14 cellular contexts compared by ENCODE assay signal in the genomic region with DNA sequence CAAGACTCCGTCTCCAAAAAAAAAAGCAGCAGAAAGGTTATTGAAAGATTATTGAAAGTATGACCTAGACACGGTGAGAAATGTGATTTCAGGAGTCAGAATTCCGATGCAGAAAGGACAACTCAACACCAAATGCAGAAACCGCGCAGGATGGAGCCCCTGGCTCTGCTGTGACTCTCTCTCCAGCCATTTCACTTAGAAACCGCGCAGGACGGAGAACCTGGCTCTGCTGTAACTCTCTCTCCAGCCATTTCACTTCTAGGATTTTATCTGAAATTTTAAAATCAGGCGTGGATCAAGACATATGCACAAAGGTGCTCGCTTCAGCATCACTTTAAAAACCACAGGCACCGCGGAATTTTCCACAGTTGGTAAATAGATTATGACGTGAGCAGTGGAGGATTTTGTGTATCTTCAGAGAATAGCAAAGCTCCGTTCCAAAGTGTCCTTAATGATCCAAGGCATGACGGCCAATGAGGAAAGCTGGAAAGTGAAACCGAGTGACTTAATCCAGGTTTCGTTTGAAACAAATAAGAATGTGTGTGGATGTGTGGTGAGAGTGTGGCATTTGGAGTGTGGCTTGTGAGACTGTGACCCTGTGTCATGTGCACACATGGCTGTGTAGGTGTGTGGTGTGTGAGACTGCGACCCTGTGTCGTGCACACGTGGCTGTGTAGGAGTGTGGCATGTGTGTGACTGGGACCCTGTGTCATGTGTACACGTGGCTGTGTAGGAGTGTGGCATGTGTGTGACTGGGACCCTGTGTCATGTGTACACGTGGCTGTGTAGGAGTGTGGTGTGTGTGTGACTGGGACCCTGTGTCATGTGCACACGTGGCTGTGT. TPM values are rescaled to one million over a fixed set of nuclear protein-coding genes. Genes with fewer than 3 reads are reported as not detected.
DNase-seq lines count a peak whose midpoint lies in the region; ATAC-seq, FAIRE-seq and TF ChIP-seq lines count a peak whose summit lies in the region.
"Had no signal": no experiment of that assay in that cellular context is flagged by ENCODE, and none has a peak within 500 bp of the region (broad histone marks: within the 10 kb centered on the region; RNA-seq: fewer than 3 reads in every experiment).

No MANE protein-coding gene starts in this region.

- no peak for TF ChIP-seq EP300 in H1 (IDR thresholded peaks at IDR 0.05; ENCODE audit: borderline replicate concordance in 1 of 2, low read depth in 2 of 2, low read length in 2 of 2)

- H3K27ac ChIP-seq in H1 (ENCODE audit: low read depth, low read length) (no peak overlapping the region), psoas muscle (no peak overlapping the region)
- H3K27ac ChIP-seq: pancreas had no signal

- TF ChIP-seq POLR2A in H1 (IDR thresholded peaks at IDR 0.05; ENCODE audit: control extremely low read depth in 1 of 2, low read depth in 2 of 2, low read length in 2 of 2): no peak

- no peak overlapping the region for H3K4ac ChIP-seq in H1 (replicated peaks; ENCODE audit: insufficient read length, low read depth, low read length)

- TF ChIP-seq RAD21 in H1 (IDR thresholded peaks at IDR 0.05 in 1 of 2, conservative IDR thresholded peaks at IDR 0.05 in 1 of 2; ENCODE audit: low read depth in 2 of 2, low read length in 2 of 2): no peak

- peak overlapping the region; percentile 80; the same call in 1 of the 2 replicates for H2BK12ac ChIP-seq in H1 (ENCODE audit: low read depth, low read length)

- H3K4me1 ChIP-seq in H1 (replicated peaks in 1 of 4; ENCODE audit: control insufficient read depth in 3 of 4, insufficient read depth in 4 of 4, low read length in 3 of 4) (peaks cover 0 to 9% (median 4%) of the 10 kb centered on the region in 4 experiments; a peak in 5 of 7 replicates), psoas muscle (peaks cover 21% of the 10 kb centered on the region)

- intact Hi-C loops in psoas muscle (cut with DNase I): no loop called here

- no peak overlapping the region for H4K8ac ChIP-seq in H1 (ENCODE audit: extremely low read depth, insufficient read depth, low read length)

- no peak for ATAC-seq in psoas muscle
- ATAC-seq: pancreas; stimulated activated naive CD8-positive, alpha-beta T cell treated with anti-CD3 and anti-CD28 coated beads, Interleukin-15, Interleukin-2, amounts not matched to agents 100 U/mL and 50 U/mL, for 24 hours; T-cell had no signal

- no peak overlapping the region; the same call in 1 of the 2 replicates for H2BK15ac ChIP-seq in H1 (ENCODE audit: low read length)

- no peak overlapping the region for H2BK20ac ChIP-seq in H1 (ENCODE audit: low read length)

- peak; percentile 84 for DNase-seq in DMS53 (lab: John Stamatoyannopoulos, UW)
- DNase-seq in MG63: no peak
- no peak for DNase-seq in H1 (ENCODE audit: low read depth in 1 of 2, low spot score in 2 of 2)
- DNase-seq in psoas muscle: no peak
- DNase-seq in Ammon's horn (ENCODE audit: low spot score): no peak
- DNase-seq in HPDE6-E6E7 (ENCODE audit: extremely low spot score): no peak
- no peak for DNase-seq in NCI-H1048 (lab: John Stamatoyannopoulos, UW)
- DNase-seq: activated CD4-positive, alpha-beta T cell treated with anti-CD3 and anti-CD28 coated beads, Interleukin-2, amount 50 U/mL, for 1 hour; H9; NCI-H1105; stimulated activated naive CD8-positive, alpha-beta T cell treated with anti-CD3 and anti-CD28 coated beads, Interleukin-15, Interleukin-2, amounts not matched to agents 100 U/mL and 50 U/mL, for 24 hours; T-cell had no signal

- no peaks in the 10 kb centered on the region for H3K79me2 ChIP-seq in H1 (ENCODE audit: control insufficient read depth in 1 of 2, insufficient read depth in 2 of 2, low read length in 2 of 2)

- H3K56ac ChIP-seq in H1 (replicated peaks; ENCODE audit: insufficient read length, low read depth, low read length): no peak overlapping the region

- no peaks in the 10 kb centered on the region for H3K79me1 ChIP-seq in H1 (ENCODE audit: low read depth, low read length)

- H3K27me3 ChIP-seq in MG63: no peaks in the 10 kb centered on the region
- peaks cover 0 to under 1% (median under 1%) of the 10 kb centered on the region in 4 experiments; a peak in 3 of 7 replicates for H3K27me3 ChIP-seq in H1 (replicated peaks in 1 of 4; ENCODE audit: control insufficient read depth in 3 of 4, extremely low read depth in 1 of 4, insufficient read depth in 3 of 4, low read length in 3 of 4)
- peaks cover 0 to 63% (median 15%) of the 10 kb centered on the region in 3 donors for H3K27me3 ChIP-seq in psoas muscle (ENCODE audit: insufficient read depth in 3 of 3, low read length in 2 of 3)

- peak overlapping the region; percentile 70 for H3K23ac ChIP-seq in H1 (ENCODE audit: insufficient read length)

- CTCF ChIA-PET in H1 (lab: Charles Lee; ENCODE audit: partially characterized antibody): interaction anchor here (1.3 kb wide), 1 partner anchor 10 kb away, joined by 3 read pairs; no protein-coding TSS in a partner anchor

- H2AK5ac ChIP-seq in H1 (ENCODE audit: low read depth, low read length): peak overlapping the region; percentile 97; the same call in 1 of the 2 replicates

- no peak overlapping the region for H3K4me2 ChIP-seq in H1 (ENCODE audit: insufficient read depth in 1 of 2, low read depth in 2 of 2, low read length in 2 of 2)

- peaks cover 0 to 3% of the 10 kb centered on the region in 2 experiments for H4K20me1 ChIP-seq in H1 (replicated peaks in 1 of 2; ENCODE audit: control insufficient read depth in 1 of 2, insufficient read depth in 2 of 2, low read length in 2 of 2)

- H3K9ac ChIP-seq in H1 (replicated peaks in 1 of 4; ENCODE audit: extremely low read depth in 1 of 4, low read depth in 3 of 4, low read length in 3 of 4): no peak overlapping the region

- H3K36me3 ChIP-seq in MG63: no peaks in the 10 kb centered on the region
- no peaks in the 10 kb centered on the region for H3K36me3 ChIP-seq in H1 (ENCODE audit: control insufficient read depth in 2 of 4, insufficient read depth in 4 of 4, low read length in 3 of 4)
- H3K36me3 ChIP-seq in psoas muscle (ENCODE audit: insufficient read depth in 1 of 2, low read depth in 1 of 2): no peaks in the 10 kb centered on the region
- H3K36me3 ChIP-seq: pancreas had no signal

- 87% methylated on average over 22 of the region's 23 CpGs; no CpG with 5 or more reads in 1 of the 2 experiments for WGBS in H1 (ENCODE audit: extremely low coverage in 1 of 2, insufficient coverage in 1 of 2, insufficient read length in 1 of 2, insufficient replicate concordance in 2 of 2, low coverage in 1 of 2, low lambda C conversion rate in 2 of 2, missing lambda C conversion rate in 1 of 2), 2 experiments
- WGBS in psoas muscle, 3 donors: 16 to 23% (median 18%) methylated on average over 23 of the region's 23 CpGs

- H4K5ac ChIP-seq in H1 (ENCODE audit: insufficient read length, low read depth, low read length): no peak overlapping the region

- FAIRE-seq in H1 (lab: Jason Lieb, UNC): peak; percentile 39
- FAIRE-seq: pancreas had no signal

- no peak overlapping the region for H3K14ac ChIP-seq in H1 (ENCODE audit: insufficient read length)

- no peak overlapping the region for H2BK5ac ChIP-seq in H1 (ENCODE audit: low read depth, low read length)

- TF ChIP-seq CTCF in H1 (IDR thresholded peaks at IDR 0.05; ENCODE audit: control extremely low read depth in 1 of 3, insufficient read depth in 1 of 3, low read depth in 1 of 3, low read length in 3 of 3) (no peak), psoas muscle (IDR thresholded peaks at IDR 0.05) (no peak)

- no peak overlapping the region for H2BK120ac ChIP-seq in H1 (replicated peaks; ENCODE audit: low read depth, low read length)

- peak overlapping the region; percentile 25 for H3K4me3 ChIP-seq in MG63
- no peak overlapping the region for H3K4me3 ChIP-seq in H1 (ENCODE audit: extremely low read depth in 1 of 4, insufficient read depth in 2 of 4, low read depth in 3 of 4, low read length in 4 of 4)
- peak overlapping the region; percentile 11 for H3K4me3 ChIP-seq in psoas muscle
- H3K4me3 ChIP-seq: pancreas had no signal

- H3K9me3 ChIP-seq in MG63: no peaks in the 10 kb centered on the region
- H3K9me3 ChIP-seq in H1 (ENCODE audit: insufficient read depth in 2 of 2, low read depth in 1 of 2, low read length in 1 of 2): no peaks in the 10 kb centered on the region
- H3K9me3 ChIP-seq in psoas muscle: no peaks in the 10 kb centered on the region
- H3K9me3 ChIP-seq: pancreas had no signal

- no peak overlapping the region for H2AFZ ChIP-seq in H1 (ENCODE audit: low read length)

- H3K18ac ChIP-seq in H1 (ENCODE audit: extremely low read depth, low read length): no peak overlapping the region

- H3K23me2 ChIP-seq in H1 (ENCODE audit: low read depth, low read length): no peaks in the 10 kb centered on the region

- POLR2A ChIA-PET in H1 (lab: Charles Lee; ENCODE audit: partially characterized antibody): interaction anchor here (0.6 to 1.7 kb wide), 2 partner anchors 14 to 159 kb away, joined by 3 read pairs; no protein-coding TSS in a partner anchor

- no peak overlapping the region for H4K91ac ChIP-seq in H1 (replicated peaks; ENCODE audit: insufficient read length, low read length)

RNA-seq across cellular contexts. Expression of a gene that starts 9.5 kb away (rescaled TPM):
- not detected in 2 replicates for total RNA-seq in MG63 (2014; rRNA removed; shearing (Covaris generic); ENCODE audit: low replicate concordance)
- 0.63 TPM in 1 of 2 replicates, not detected in the other for total RNA-seq in H1 (2021; fragmentation: NEBNext Ultra II Directional; extraction: Animal tissue kit (Norgen Biotek cat#: 25700))
- 0.27 and 0.49 TPM in 2 replicates for polyA plus RNA-seq in H1 (2011; rRNA removed)
- 0.16 TPM for polyA plus RNA-seq in H1 (2011; cell fraction: cytosol; rRNA removed)
- 0.73 TPM for polyA plus RNA-seq in H1 (2011; cell fraction: nucleus; rRNA removed)
- polyA plus RNA-seq in H1 (2012, experiment 1 of 2): 0.17 to 0.27 TPM (median 0.20 TPM) in 3 of 4 replicates, not detected in the other
- polyA plus RNA-seq in H1 (2012, experiment 2 of 2): not detected
- polyA plus RNA-seq in H1 (2013, experiment 1 of 2): 0.47 TPM
- polyA plus RNA-seq in H1 (2013, experiment 2 of 2): 0.33 TPM
- not detected in 2 replicates for polyA minus RNA-seq in H1 (2011; rRNA and poly(A)+ RNA removed)
- polyA minus RNA-seq in H1 (2011; cell fraction: cytosol; rRNA and poly(A)+ RNA removed): not detected
- not detected for polyA minus RNA-seq in H1 (2011; cell fraction: nucleus; rRNA and poly(A)+ RNA removed)
- 1 to 10 TPM in 2 of 4 donors, under 1 TPM in 1, not detected in 1; 0.15 to 3.8 (median 1.3) TPM for total RNA-seq in psoas muscle
- polyA plus RNA-seq in psoas muscle: under 1 TPM in 1 of 3 donors, not detected in 2; 0.10 TPM
- total RNA-seq: HT-29, T-cell had no signal
- polyA plus RNA-seq: pancreas had no signal

RNA-seq across cellular contexts. Expression of a gene that starts 22.0 kb away (rescaled TPM):
- 2.3 TPM in 1 of 2 replicates, not detected in the other for total RNA-seq in MG63 (2014; rRNA removed; shearing (Covaris generic); ENCODE audit: low replicate concordance)
- total RNA-seq in H1 (2021; fragmentation: NEBNext Ultra II Directional; extraction: Animal tissue kit (Norgen Biotek cat#: 25700)): 0.38 and 0.54 TPM in 2 replicates
- polyA plus RNA-seq in H1 (2011; rRNA removed) (0.46 and 0.80 TPM in 2 replicates), psoas muscle (under 1 TPM; 0.07 to 0.35 (median 0.13) TPM)
- polyA plus RNA-seq in H1 (2011; cell fraction: cytosol; rRNA removed): 0.85 TPM
- 0.83 TPM for polyA plus RNA-seq in H1 (2011; cell fraction: nucleus; rRNA removed)
- 0.40 to 1.3 TPM (median 0.64 TPM) in 4 replicates for polyA plus RNA-seq in H1 (2012, experiment 1 of 2)
- polyA plus RNA-seq in H1 (2012, experiment 2 of 2): 0.38 TPM
- 0.28 TPM for polyA plus RNA-seq in H1 (2013, experiment 1 of 2)
- 0.35 TPM for polyA plus RNA-seq in H1 (2013, experiment 2 of 2)
- polyA minus RNA-seq in H1 (2011; rRNA and poly(A)+ RNA removed): 1.6 TPM in 2 replicates
- polyA minus RNA-seq in H1 (2011; cell fraction: cytosol; rRNA and poly(A)+ RNA removed): 0.95 TPM
- polyA minus RNA-seq in H1 (2011; cell fraction: nucleus; rRNA and poly(A)+ RNA removed): 0.60 TPM
- under 1 TPM in 2 of 4 donors, not detected in 2; 0.17 to 0.24 TPM for total RNA-seq in psoas muscle
- total RNA-seq: pancreas, T-cell had no signal
- polyA plus RNA-seq: pancreas had no signal

RNA-seq across cellular contexts. Expression of a gene that starts 37.1 kb away (rescaled TPM):
- 12.1 and 15.3 TPM in 2 replicates for total RNA-seq in MG63 (2014; rRNA removed; shearing (Covaris generic); ENCODE audit: low replicate concordance)
- 20.6 and 24.2 TPM in 2 replicates for total RNA-seq in H1 (2021; fragmentation: NEBNext Ultra II Directional; extraction: Animal tissue kit (Norgen Biotek cat#: 25700))
- 21.8 and 33.7 TPM in 2 replicates for polyA plus RNA-seq in H1 (2011; rRNA removed)
- polyA plus RNA-seq in H1 (2011; cell fraction: cytosol; rRNA removed): 41.2 TPM
- polyA plus RNA-seq in H1 (2011; cell fraction: nucleus; rRNA removed): 187 TPM
- 15.9 to 26.9 TPM (median 22.1 TPM) in 4 replicates for polyA plus RNA-seq in H1 (2012, experiment 1 of 2)
- polyA plus RNA-seq in H1 (2012, experiment 2 of 2): 13.8 TPM
- polyA plus RNA-seq in H1 (2013, experiment 1 of 2): 16.1 TPM
- 12.2 TPM for polyA plus RNA-seq in H1 (2013, experiment 2 of 2)
- polyA minus RNA-seq in H1 (2011; rRNA and poly(A)+ RNA removed): 13.2 and 13.6 TPM in 2 replicates
- 12.3 TPM for polyA minus RNA-seq in H1 (2011; cell fraction: cytosol; rRNA and poly(A)+ RNA removed)
- 28.0 TPM for polyA minus RNA-seq in H1 (2011; cell fraction: nucleus; rRNA and poly(A)+ RNA removed)
- 10 to 100 TPM; 17.4 to 27.4 (median 23.7) TPM for total RNA-seq in psoas muscle
- 10 to 100 TPM; 19.5 to 29.8 (median 20.9) TPM for polyA plus RNA-seq in psoas muscle

RNA-seq across cellular contexts. Expression of a gene that starts 37.3 kb away (rescaled TPM):
- 21.2 and 33.7 TPM in 2 replicates for total RNA-seq in MG63 (2014; rRNA removed; shearing (Covaris generic); ENCODE audit: low replicate concordance)
- total RNA-seq in H1 (2021; fragmentation: NEBNext Ultra II Directional; extraction: Animal tissue kit (Norgen Biotek cat#: 25700)): 21.8 and 24.4 TPM in 2 replicates
- 21.1 and 27.9 TPM in 2 replicates for polyA plus RNA-seq in H1 (2011; rRNA removed)
- polyA plus RNA-seq in H1 (2011; cell fraction: cytosol; rRNA removed): 20.9 TPM
- 27.5 TPM for polyA plus RNA-seq in H1 (2011; cell fraction: nucleus; rRNA removed)
- 14.6 to 23.4 TPM (median 20.6 TPM) in 4 replicates for polyA plus RNA-seq in H1 (2012, experiment 1 of 2)
- polyA plus RNA-seq in H1 (2012, experiment 2 of 2): 14.7 TPM
- 13.6 TPM for polyA plus RNA-seq in H1 (2013, experiment 1 of 2)
- polyA plus RNA-seq in H1 (2013, experiment 2 of 2): 14.7 TPM
- polyA minus RNA-seq in H1 (2011; rRNA and poly(A)+ RNA removed): 18.7 and 20.0 TPM in 2 replicates
- 11.6 TPM for polyA minus RNA-seq in H1 (2011; cell fraction: cytosol; rRNA and poly(A)+ RNA removed)
- polyA minus RNA-seq in H1 (2011; cell fraction: nucleus; rRNA and poly(A)+ RNA removed): 14.3 TPM
- total RNA-seq in psoas muscle: 10 to 100 TPM; 21.2 to 29.3 (median 27.1) TPM
- 10 to 100 TPM; 15.5 to 30.4 (median 24.5) TPM for polyA plus RNA-seq in psoas muscle

RNA-seq across cellular contexts. Expression of a gene that starts 47.5 kb away (rescaled TPM):
- total RNA-seq in MG63 (2014; rRNA removed; shearing (Covaris generic); ENCODE audit: low replicate concordance): 2.7 and 25.9 TPM in 2 replicates
- 0.20 and 0.57 TPM in 2 replicates for total RNA-seq in H1 (2021; fragmentation: NEBNext Ultra II Directional; extraction: Animal tissue kit (Norgen Biotek cat#: 25700))
- 0.46 and 0.65 TPM in 2 replicates for polyA plus RNA-seq in H1 (2011; rRNA removed)
- polyA plus RNA-seq in H1 (2011; cell fraction: cytosol; rRNA removed): 0.69 TPM
- 0.36 TPM for polyA plus RNA-seq in H1 (2011; cell fraction: nucleus; rRNA removed)
- polyA plus RNA-seq in H1 (2012, experiment 1 of 2): 0.42 to 0.99 TPM (median 0.48 TPM) in 3 of 4 replicates, not detected in the other
- 0.29 TPM for polyA plus RNA-seq in H1 (2012, experiment 2 of 2)
- polyA plus RNA-seq in H1 (2013, experiment 1 of 2): 0.14 TPM
- polyA plus RNA-seq in H1 (2013, experiment 2 of 2): 0.20 TPM
- 0.35 and 0.68 TPM in 2 replicates for polyA minus RNA-seq in H1 (2011; rRNA and poly(A)+ RNA removed)
- polyA minus RNA-seq in H1 (2011; cell fraction: cytosol; rRNA and poly(A)+ RNA removed): not detected
- not detected for polyA minus RNA-seq in H1 (2011; cell fraction: nucleus; rRNA and poly(A)+ RNA removed)
- total RNA-seq in psoas muscle: 1 to 10 TPM; 1.2 to 2.3 (median 1.7) TPM
- polyA plus RNA-seq in psoas muscle: 1 to 10 TPM in 2 of 3 donors, under 1 TPM in 1; 0.70 to 1.2 (median 1.0) TPM

Comparison
In these comparisons a context has a peak if more than half of its experiments do, and no peak if none do; other contexts are left out.
1. H3K4me3 ChIP-seq: peak in MG63 (single experiment) and psoas muscle (single experiment); none in H1 (0 of 4).